ENCODE assay signal across 29 cellular contexts in genomic region chr5:121384359-121384758, GRCh38.
"Had no signal": no experiment of that assay in that cellular context is flagged by ENCODE, and none has a peak within 500 bp of the region (broad histone marks: within the 10 kb centered on the region; RNA-seq: fewer than 3 reads in every experiment).

No MANE protein-coding gene starts in this region.

- H3K27ac Mint-ChIP-seq: activated naive CD4-positive, alpha-beta T cell treated with anti-CD3 and anti-CD28 coated beads for 36 hours; activated naive CD8-positive, alpha-beta T cell treated with anti-CD3 and anti-CD28 coated beads for 36 hours; immature natural killer cell; naive thymus-derived CD4-positive, alpha-beta T cell had no signal

- H3K4me1 ChIP-seq: ascending aorta, prostate gland, testis, transverse colon had no signal

- H3K4me3 Mint-ChIP-seq: activated naive CD4-positive, alpha-beta T cell treated with anti-CD3 and anti-CD28 coated beads for 36 hours; activated naive CD8-positive, alpha-beta T cell treated with anti-CD3 and anti-CD28 coated beads for 36 hours; immature natural killer cell; naive thymus-derived CD4-positive, alpha-beta T cell had no signal

- H3K36me3 Mint-ChIP-seq: activated naive CD8-positive, alpha-beta T cell treated with anti-CD3 and anti-CD28 coated beads for 36 hours; immature natural killer cell; naive thymus-derived CD4-positive, alpha-beta T cell had no signal

- H3K27me3 ChIP-seq: ascending aorta, brain microvascular endothelial cell, ovary, testis, transverse colon had no signal

- H3K9me3 Mint-ChIP-seq: activated naive CD8-positive, alpha-beta T cell treated with anti-CD3 and anti-CD28 coated beads for 36 hours had no signal

- DNase-seq: activated CD4-positive, alpha-beta T cell treated with anti-CD3 and anti-CD28 coated beads for 48 hours; activated CD4-positive, alpha-beta T cell treated with anti-CD3 and anti-CD28 coated beads, Interleukin-2, amount 50 U/mL, for 48 hours; activated CD8-positive, alpha-beta memory T cell treated with anti-CD3 and anti-CD28 coated beads for 24 hours; activated effector memory CD4-positive, alpha-beta T cell treated with Interleukin-2 at 50 U/mL for 16 hours; activated naive CD4-positive, alpha-beta T cell treated with anti-CD3 and anti-CD28 coated beads for 36 hours; activated naive CD8-positive, alpha-beta T cell treated with anti-CD3 and anti-CD28 coated beads for 36 hours; brain microvascular endothelial cell; cortex of kidney; foreskin fibroblast; head of caudate nucleus; hippocampal formation; immature natural killer cell; kidney; left colon; midbrain; naive thymus-derived CD4-positive, alpha-beta T cell; ovary; retina; stimulated activated CD4-positive, alpha-beta T cell treated with anti-CD3 and anti-CD28 coated beads, Interleukin-12 subunit alpha, Interleukin-12 subunit beta, amount 100 ng/mL, for 4 hours; stimulated activated CD4-positive, alpha-beta T cell treated with anti-CD3 and anti-CD28 coated beads, Interleukin-4, amount 100 ng/mL, for 1 hour; stimulated activated naive CD8-positive, alpha-beta T cell treated with anti-CD3 and anti-CD28 coated beads, Interleukin-15, Interleukin-2, amounts not matched to agents 100 U/mL and 50 U/mL, for 24 hours; testis; transverse colon had no signal

- H3K4me1 Mint-ChIP-seq: activated naive CD8-positive, alpha-beta T cell treated with anti-CD3 and anti-CD28 coated beads for 36 hours; immature natural killer cell; naive thymus-derived CD4-positive, alpha-beta T cell had no signal

- H3K9me3 ChIP-seq: ascending aorta, ovary, prostate gland, testis, transverse colon had no signal

- ATAC-seq: activated CD4-positive, CD25-positive, alpha-beta regulatory T cell treated with anti-CD3 and anti-CD28 coated beads, Interleukin-2, amount 50 U/mL, for 24 hours; esophagus mucosa; left colon; naive thymus-derived CD4-positive, alpha-beta T cell; sciatic nerve; stimulated activated naive CD8-positive, alpha-beta T cell treated with anti-CD3 and anti-CD28 coated beads, Interleukin-15, Interleukin-2, amounts not matched to agents 100 U/mL and 50 U/mL, for 24 hours had no signal

- H3K27me3 Mint-ChIP-seq: activated naive CD8-positive, alpha-beta T cell treated with anti-CD3 and anti-CD28 coated beads for 36 hours; naive thymus-derived CD4-positive, alpha-beta T cell had no signal

- H3K27ac ChIP-seq: ascending aorta, brain microvascular endothelial cell, ovary, prostate gland, skin epidermis, testis, transverse colon had no signal
